8 cellular contexts compared by ENCODE assay signal in genomic region chr20:408843-409696, GRCh38. TPM values are rescaled to one million over a fixed set of nuclear protein-coding genes. Genes with fewer than 3 reads are reported as not detected.
A peak's percentile ranks its signal among the peaks of the same experiment; 100 is the strongest.
DNase-seq lines count a peak whose midpoint lies in the region; ATAC-seq, FAIRE-seq and TF ChIP-seq lines count a peak whose summit lies in the region.

No MANE protein-coding gene starts in this region.

- H3K4me1 Mint-ChIP-seq in activated naive CD4-positive, alpha-beta T cell treated with anti-CD3 and anti-CD28 coated beads, Interleukin-2, amount 10 ng/mL, durations not matched to agents 7 days and 5 days = peaks cover 55% of the 10 kb centered on the region
- peaks cover 34 to 59% of the 10 kb centered on the region in 2 donors for H3K4me1 Mint-ChIP-seq in stimulated activated naive B cell treated with anti-CD40 and anti-IgM and Interleukin-4, amounts not matched to agents 10 μg/mL and 1 μg/mL and 100 μg/mL, for 72 hours

- H3K36me3 Mint-ChIP-seq in activated naive CD4-positive, alpha-beta T cell treated with anti-CD3 and anti-CD28 coated beads, Interleukin-2, amount 10 ng/mL, durations not matched to agents 7 days and 5 days = peaks cover 51% of the 10 kb centered on the region
- H3K36me3 Mint-ChIP-seq in stimulated activated naive B cell treated with anti-CD40 and anti-IgM and Interleukin-4, amounts not matched to agents 10 μg/mL and 1 μg/mL and 100 μg/mL, for 72 hours = peaks cover 22 to 47% of the 10 kb centered on the region in 2 donors

- H3K9me3 ChIP-seq in keratinocyte (ENCODE audit: control insufficient read depth, low read depth, low read length) = no peaks in the 10 kb centered on the region

- no peak for FAIRE-seq in keratinocyte (lab: Jason Lieb, UNC)

- CTCF ChIA-PET in activated naive CD4-positive, alpha-beta T cell treated with anti-CD3 and anti-CD28 coated beads, Interleukin-2, amount 10 ng/mL, durations not matched to agents 7 days and 5 days (lab: Charles Lee) = interaction anchor here (0.6 to 1.9 kb wide), 5 partner anchors 23 to 456 kb away, joined by 3 to 12 read pairs (median 3); partner anchors contain the start of gene FAM110A
- CTCF ChIA-PET in GM10248 (lab: Yijun Ruan, JAX) = interaction anchor here (1.6 to 1.8 kb wide), 3 partner anchors 55 to 236 kb away, joined by 4 to 7 read pairs (median 6); no protein-coding TSS in a partner anchor

- peak overlapping the region; percentile 86 for H3K27ac ChIP-seq in keratinocyte (ENCODE audit: control insufficient read depth, insufficient read depth, low read length)

- H3K79me2 ChIP-seq in keratinocyte (ENCODE audit: control insufficient read depth, insufficient read depth, low read length) = peaks cover 57% of the 10 kb centered on the region

- peak overlapping the region; percentile 99 for H3K4me3 ChIP-seq in AG09309 (ENCODE audit: control insufficient read depth, low read depth, low read length)
- peak overlapping the region; percentile 96 to 99 (median 97) for H3K4me3 ChIP-seq in keratinocyte (ENCODE audit: control insufficient read depth in 2 of 3, extremely low read depth in 1 of 3, insufficient read depth in 2 of 3, low read depth in 1 of 3, low read length in 3 of 3)

- DNase-seq in AG09309 (ENCODE audit: low read depth) = no peak
- DNase-seq in HT-29 (ENCODE audit: low spot score) = peak; percentile 18
- DNase-seq in activated naive CD4-positive, alpha-beta T cell treated with anti-CD3 and anti-CD28 coated beads, Interleukin-2, amount 10 ng/mL, durations not matched to agents 7 days and 5 days = peak; percentile 50
- DNase-seq in keratinocyte (ENCODE audit: low read depth, low spot score) = no peak
- DNase-seq in stimulated activated naive B cell treated with anti-CD40 and anti-IgM and Interleukin-4, amounts not matched to agents 10 μg/mL and 1 μg/mL and 100 μg/mL, for 72 hours = no peak
- DNase-seq in activated effector memory CD4-positive, alpha-beta T cell treated with Interleukin-2 at 50 U/mL for 16 hours = no peak
- DNase-seq in GM10248 (ENCODE audit: extremely low spot score) = no peak

- peak overlapping the region; percentile 95 for H3K9ac ChIP-seq in keratinocyte (ENCODE audit: control insufficient read depth, extremely low read depth, insufficient read depth, low read length)

- no peaks in the 10 kb centered on the region for H3K27me3 ChIP-seq in keratinocyte (ENCODE audit: control insufficient read depth, extremely low read depth, insufficient read depth, low read length)

- H3K9me1 ChIP-seq in keratinocyte (ENCODE audit: control insufficient read depth, extremely low read depth, insufficient read depth, low read length) = peaks cover 9% of the 10 kb centered on the region

- peak overlapping the region; percentile 66 for H2AFZ ChIP-seq in keratinocyte (ENCODE audit: control insufficient read depth, low read length)

- peaks cover 5% of the 10 kb centered on the region for H4K20me1 ChIP-seq in keratinocyte (ENCODE audit: control insufficient read depth, extremely low read depth, insufficient read depth, low read length)

- TF ChIP-seq CTCF in AG09309 (IDR thresholded peaks at IDR 0.05; ENCODE audit: control insufficient read depth, insufficient read depth, low read depth, low read length, missing control alignments) (no peak), keratinocyte (optimal IDR thresholded peaks at IDR 0.05 in 1 of 3, IDR thresholded peaks at IDR 0.05 in 1 of 3, conservative IDR thresholded peaks at IDR 0.05 in 1 of 3; ENCODE audit: extremely low read depth in 1 of 3, insufficient read depth in 2 of 3, low read length in 3 of 3) (no peak), GM10248 (IDR thresholded peaks at IDR 0.05; ENCODE audit: control extremely low read depth, extremely low read depth, low read depth, missing control alignments) (no peak)

- peaks cover 30% of the 10 kb centered on the region for H3K4me1 ChIP-seq in keratinocyte (ENCODE audit: control insufficient read depth, extremely low read depth, insufficient read depth, low read length)

- POLR2A ChIA-PET in GM10248 (lab: Yijun Ruan, JAX) = interaction anchor here (0.7 kb wide), 1 partner anchor 21 kb away, joined by 3 read pairs; no protein-coding TSS in a partner anchor

- H3K4me3 Mint-ChIP-seq in activated naive CD4-positive, alpha-beta T cell treated with anti-CD3 and anti-CD28 coated beads, Interleukin-2, amount 10 ng/mL, durations not matched to agents 7 days and 5 days = peak overlapping the region; percentile 95
- H3K4me3 Mint-ChIP-seq in stimulated activated naive B cell treated with anti-CD40 and anti-IgM and Interleukin-4, amounts not matched to agents 10 μg/mL and 1 μg/mL and 100 μg/mL, for 72 hours = peak overlapping the region; percentile 96

- peak; percentile 11 for ATAC-seq in GM19043 (IDR thresholded peaks at IDR 0.05; ENCODE audit: low read depth, unreplicated experiment)
- ATAC-seq in stimulated activated naive B cell treated with anti-CD40 and anti-IgM and Interleukin-4, amounts not matched to agents 10 μg/mL and 1 μg/mL and 100 μg/mL, for 72 hours (replicated peaks) = peak; percentile 26 to 33

- dilution Hi-C loops in keratinocyte (cut with MboI; ENCODE audit: extremely low pct_ligation_motif_present, low sequenced_read_pairs) = no loop called here

- H3K36me3 ChIP-seq in keratinocyte (ENCODE audit: control insufficient read depth in 2 of 2, extremely low read depth in 1 of 2, insufficient read depth in 2 of 2, low read length in 2 of 2) = peaks cover 18 to 29% of the 10 kb centered on the region in 2 experiments

- H3K27me3 Mint-ChIP-seq in activated naive CD4-positive, alpha-beta T cell treated with anti-CD3 and anti-CD28 coated beads, Interleukin-2, amount 10 ng/mL, durations not matched to agents 7 days and 5 days = no peaks in the 10 kb centered on the region
- no peaks in the 10 kb centered on the region for H3K27me3 Mint-ChIP-seq in stimulated activated naive B cell treated with anti-CD40 and anti-IgM and Interleukin-4, amounts not matched to agents 10 μg/mL and 1 μg/mL and 100 μg/mL, for 72 hours

- H3K4me2 ChIP-seq in keratinocyte (ENCODE audit: control insufficient read depth, extremely low read depth, insufficient read depth, low read depth, low read length) = peak overlapping the region; percentile 97

- peak overlapping the region; percentile 89 for H3K27ac Mint-ChIP-seq in activated naive CD4-positive, alpha-beta T cell treated with anti-CD3 and anti-CD28 coated beads, Interleukin-2, amount 10 ng/mL, durations not matched to agents 7 days and 5 days
- peak overlapping the region; percentile 95 for H3K27ac Mint-ChIP-seq in stimulated activated naive B cell treated with anti-CD40 and anti-IgM and Interleukin-4, amounts not matched to agents 10 μg/mL and 1 μg/mL and 100 μg/mL, for 72 hours

- H3K9me3 Mint-ChIP-seq in activated naive CD4-positive, alpha-beta T cell treated with anti-CD3 and anti-CD28 coated beads, Interleukin-2, amount 10 ng/mL, durations not matched to agents 7 days and 5 days = peaks cover 3% of the 10 kb centered on the region
- H3K9me3 Mint-ChIP-seq in stimulated activated naive B cell treated with anti-CD40 and anti-IgM and Interleukin-4, amounts not matched to agents 10 μg/mL and 1 μg/mL and 100 μg/mL, for 72 hours = no peaks in the 10 kb centered on the region

RNA-seq across cellular contexts. Expression of gene RBCK1, which starts 1.0 kb away (rescaled TPM):
- total RNA-seq in HT-29 (2014; rRNA removed; shearing (Covaris generic)) = 208 and 221 TPM in 2 replicates
- polyA plus RNA-seq in keratinocyte = 83.3 to 136 TPM (median 129 TPM) in 3 replicates
- 104 TPM for polyA plus RNA-seq in keratinocyte (2011; ENCODE audit: low read depth)
- 94.2 and 135 TPM in 2 replicates for polyA plus RNA-seq in keratinocyte (2011; cell fraction: cytosol; rRNA removed)
- polyA plus RNA-seq in keratinocyte (2011; cell fraction: nucleus; rRNA removed) = 162 and 239 TPM in 2 replicates
- polyA plus RNA-seq in keratinocyte (2012; ENCODE audit: low replicate concordance) = 131 and 169 TPM in 2 replicates
- polyA minus RNA-seq in keratinocyte = 70.6 to 145 TPM (median 76.0 TPM) in 3 replicates
- 137 TPM for polyA minus RNA-seq in keratinocyte (2011; cell fraction: cytosol; rRNA and poly(A)+ RNA removed)
- 72.8 and 74.5 TPM in 2 replicates for polyA minus RNA-seq in keratinocyte (2011; cell fraction: nucleus; rRNA and poly(A)+ RNA removed)

RNA-seq across cellular contexts. Expression of gene TRIB3, which starts 28.5 kb away (rescaled TPM):
- total RNA-seq in HT-29 (2014; rRNA removed; shearing (Covaris generic)) = 137 TPM in 2 replicates
- polyA plus RNA-seq in keratinocyte = 52.6 to 68.4 TPM (median 57.6 TPM) in 3 replicates
- 13.0 TPM for polyA plus RNA-seq in keratinocyte (2011; ENCODE audit: low read depth)
- 55.6 and 70.2 TPM in 2 replicates for polyA plus RNA-seq in keratinocyte (2011; cell fraction: cytosol; rRNA removed)
- polyA plus RNA-seq in keratinocyte (2011; cell fraction: nucleus; rRNA removed) = 36.6 and 44.0 TPM in 2 replicates
- polyA plus RNA-seq in keratinocyte (2012; ENCODE audit: low replicate concordance) = 56.1 and 108 TPM in 2 replicates
- polyA minus RNA-seq in keratinocyte = 52.9 to 56.4 TPM (median 53.6 TPM) in 3 replicates
- 103 TPM for polyA minus RNA-seq in keratinocyte (2011; cell fraction: cytosol; rRNA and poly(A)+ RNA removed)
- 29.4 and 35.6 TPM in 2 replicates for polyA minus RNA-seq in keratinocyte (2011; cell fraction: nucleus; rRNA and poly(A)+ RNA removed)

RNA-seq across cellular contexts. Expression of gene TBC1D20, which starts 53.3 kb away (rescaled TPM):
- total RNA-seq in HT-29 (2014; rRNA removed; shearing (Covaris generic)) = 16.7 and 19.5 TPM in 2 replicates
- 24.5 to 31.1 TPM (median 29.0 TPM) in 3 replicates for polyA plus RNA-seq in keratinocyte
- 23.3 TPM for polyA plus RNA-seq in keratinocyte (2011; ENCODE audit: low read depth)
- 28.1 and 29.3 TPM in 2 replicates for polyA plus RNA-seq in keratinocyte (2011; cell fraction: cytosol; rRNA removed)
- polyA plus RNA-seq in keratinocyte (2011; cell fraction: nucleus; rRNA removed) = 31.3 and 33.9 TPM in 2 replicates
- polyA plus RNA-seq in keratinocyte (2012; ENCODE audit: low replicate concordance) = 21.9 and 25.3 TPM in 2 replicates
- polyA minus RNA-seq in keratinocyte = 41.6 to 73.9 TPM (median 44.0 TPM) in 3 replicates
- polyA minus RNA-seq in keratinocyte (2011; cell fraction: cytosol; rRNA and poly(A)+ RNA removed) = 25.3 TPM
- polyA minus RNA-seq in keratinocyte (2011; cell fraction: nucleus; rRNA and poly(A)+ RNA removed) = 16.9 and 19.1 TPM in 2 replicates

Comparison
In these comparisons a context has a peak if more than half of its experiments do, and no peak if none do; other contexts are left out.
1. DNase-seq: peak in HT-29 (single experiment) and activated naive CD4-positive, alpha-beta T cell treated with anti-CD3 and anti-CD28 coated beads, Interleukin-2, amount 10 ng/mL, durations not matched to agents 7 days and 5 days (single experiment); none in AG09309 (single experiment), keratinocyte (single experiment), stimulated activated naive B cell treated with anti-CD40 and anti-IgM and Interleukin-4, amounts not matched to agents 10 μg/mL and 1 μg/mL and 100 μg/mL, for 72 hours (single experiment), activated effector memory CD4-positive, alpha-beta T cell treated with Interleukin-2 at 50 U/mL for 16 hours (single experiment) and GM10248 (single experiment).